ENCODE assay signal across 28 cellular contexts in genomic region chr15:34349769-34350168, GRCh38. TPM values are rescaled to one million over a fixed set of nuclear protein-coding genes. Genes with fewer than 3 reads are reported as not detected.
DNase-seq lines count a peak whose midpoint lies in the region; TF ChIP-seq lines count a peak whose summit lies in the region.
"Had no signal": no experiment of that assay in that cellular context is flagged by ENCODE, and none has a peak within 500 bp of the region (broad histone marks: within the 10 kb centered on the region; RNA-seq: fewer than 3 reads in every experiment).

No MANE protein-coding gene starts in this region.

- H3K4me2 ChIP-seq in mesenchymal stem cell (ENCODE audit: low read length, poor library complexity, severe bottlenecking) (no peak overlapping the region), hepatocyte (no peak overlapping the region)
- H3K4me2 ChIP-seq: BLaER1 had no signal

- no peaks in the 10 kb centered on the region for H3K9me3 ChIP-seq in mesenchymal stem cell (ENCODE audit: control insufficient read depth, low read length)
- H3K9me3 ChIP-seq in hepatocyte (ENCODE audit: low read depth), result no peaks in the 10 kb centered on the region
- H3K9me3 ChIP-seq: BE2C, BLaER1 had no signal

- no peak for DNase-seq in mesenchymal stem cell
- DNase-seq in mesenteric fat pad (ENCODE audit: low spot score), result peak; percentile 51
- DNase-seq in osteocyte (ENCODE audit: extremely low spot score, unreplicated experiment), result peak; percentile 57
- no peak for DNase-seq in hepatocyte (ENCODE audit: low spot score)
- no peak for DNase-seq in mesothelial cell of epicardium (ENCODE audit: low spot score in 2 of 2, unreplicated experiment in 2 of 2)
- DNase-seq in NK-92 treated with Interleukin-12 subunit alpha and Interleukin-12 subunit beta, amount 100 ng/mL, for 24 hours (lab: John Stamatoyannopoulos, UW), result no peak
- DNase-seq: 8988T; ACHN; BE2C; C1 segment of cervical spinal cord; CD4-positive, alpha-beta memory T cell; CD4-positive, CD25-positive, alpha-beta regulatory T cell; CD8-positive, alpha-beta memory T cell; COR-L47; DMS 273 treated with DMSO at 0.1 percent for 48 hours; DMS153; DMS53; DMS79; DND-41; EL; GDM1 had no signal

- no peak overlapping the region for H3K4me3 ChIP-seq in mesenchymal stem cell (ENCODE audit: insufficient read depth in 1 of 2, low read depth in 1 of 2, low read length in 2 of 2)
- no peak overlapping the region for H3K4me3 ChIP-seq in hepatocyte
- H3K4me3 ChIP-seq: BLaER1, GM12878 had no signal

- no peaks in the 10 kb centered on the region for H3K4me1 ChIP-seq in mesenchymal stem cell (ENCODE audit: control insufficient read depth, insufficient read depth, low read depth, low read length)
- H3K4me1 ChIP-seq in hepatocyte (ENCODE audit: insufficient read depth), result no peaks in the 10 kb centered on the region
- H3K4me1 ChIP-seq: BE2C, BLaER1 had no signal

- H3K79me1 ChIP-seq in mesenchymal stem cell (replicated peaks; ENCODE audit: low read length, poor library complexity, severe bottlenecking), result no peaks in the 10 kb centered on the region

- no peak overlapping the region for H3K9ac ChIP-seq in mesenchymal stem cell (ENCODE audit: low read length)
- H3K9ac ChIP-seq: BLaER1 had no signal

- H3K9me3 Mint-ChIP-seq in osteocyte (ENCODE audit: unreplicated experiment) (no peaks in the 10 kb centered on the region), mesothelial cell of epicardium (no peaks in the 10 kb centered on the region)
- H3K9me3 Mint-ChIP-seq: CD4-positive, alpha-beta memory T cell; CD8-positive, alpha-beta memory T cell had no signal

- H3K9me2 ChIP-seq in hepatocyte (replicated peaks; ENCODE audit: insufficient read depth), result no peaks in the 10 kb centered on the region

- no peaks in the 10 kb centered on the region for H3K4me1 Mint-ChIP-seq in osteocyte (ENCODE audit: unreplicated experiment)
- H3K4me1 Mint-ChIP-seq in mesothelial cell of epicardium, result peaks cover 4% of the 10 kb centered on the region
- H3K4me1 Mint-ChIP-seq: CD14-positive monocyte; CD4-positive, CD25-positive, alpha-beta regulatory T cell; CD8-positive, alpha-beta memory T cell had no signal

- H3K18ac ChIP-seq in mesenchymal stem cell (ENCODE audit: low read depth in 1 of 2, low read length in 2 of 2), result no peak overlapping the region

- no peak overlapping the region for H2BK15ac ChIP-seq in mesenchymal stem cell (ENCODE audit: low read depth, poor library complexity, severe bottlenecking)

- no peak overlapping the region for H2AK5ac ChIP-seq in mesenchymal stem cell (ENCODE audit: low read length, severe bottlenecking)

- H4K8ac ChIP-seq in mesenchymal stem cell (ENCODE audit: low read length), result no peak overlapping the region

- H2AFZ ChIP-seq in mesenchymal stem cell (ENCODE audit: low read depth, low read length), result no peak overlapping the region
- no peak overlapping the region for H2AFZ ChIP-seq in hepatocyte

- H3K23ac ChIP-seq in mesenchymal stem cell (ENCODE audit: low read length in 2 of 2), result no peak overlapping the region

- H2BK120ac ChIP-seq in mesenchymal stem cell (ENCODE audit: low read depth, low read length), result peak overlapping the region; percentile 49

- WGBS in mesenchymal stem cell, result 78% methylated on average over 4 of the region's 4 CpGs
- WGBS in hepatocyte (ENCODE audit: low lambda C conversion rate, missing lambda C conversion rate), result 88% methylated on average over 4 of the region's 4 CpGs

- no peak for TF ChIP-seq CTCF in osteocyte (IDR thresholded peaks at IDR 0.05)
- TF ChIP-seq CTCF in hepatocyte (IDR thresholded peaks at IDR 0.05; ENCODE audit: poor library complexity), result no peak
- no peak for TF ChIP-seq CTCF in mesothelial cell of epicardium (IDR thresholded peaks at IDR 0.05; ENCODE audit: unreplicated experiment)

- no peaks in the 10 kb centered on the region for H4K20me1 ChIP-seq in hepatocyte (ENCODE audit: insufficient read depth, poor library complexity, severe bottlenecking)
- H4K20me1 ChIP-seq: BLaER1 had no signal

- no peak overlapping the region for H3K27ac Mint-ChIP-seq in osteocyte (ENCODE audit: unreplicated experiment)
- no peak overlapping the region for H3K27ac Mint-ChIP-seq in mesothelial cell of epicardium
- H3K27ac Mint-ChIP-seq: CD14-positive monocyte had no signal

- H3K27me3 ChIP-seq in mesenchymal stem cell (ENCODE audit: control insufficient read depth in 1 of 2, insufficient read depth in 1 of 2, low read length in 2 of 2), result peaks cover 7 to 9% of the 10 kb centered on the region in 2 experiments
- H3K27me3 ChIP-seq in hepatocyte, result no peaks in the 10 kb centered on the region
- H3K27me3 ChIP-seq: BE2C, BLaER1 had no signal

- no peak overlapping the region for H4K91ac ChIP-seq in mesenchymal stem cell (ENCODE audit: low read length)

- peaks cover 4 to 13% of the 10 kb centered on the region in 2 experiments for H3K36me3 ChIP-seq in mesenchymal stem cell (ENCODE audit: control insufficient read depth in 1 of 2, insufficient read depth in 2 of 2, low read depth in 1 of 2, low read length in 2 of 2)
- H3K36me3 ChIP-seq in hepatocyte (replicated peaks; ENCODE audit: insufficient read depth, low read depth), result no peaks in the 10 kb centered on the region
- H3K36me3 ChIP-seq: BE2C had no signal

- no peak overlapping the region for H2BK5ac ChIP-seq in mesenchymal stem cell (ENCODE audit: low read depth, low read length, poor library complexity, severe bottlenecking)

- H2BK12ac ChIP-seq in mesenchymal stem cell (ENCODE audit: low read length in 2 of 2), result no peak overlapping the region

- H3K14ac ChIP-seq in mesenchymal stem cell (ENCODE audit: low read length in 2 of 2), result no peak overlapping the region

- H3K4ac ChIP-seq in mesenchymal stem cell (ENCODE audit: low read depth in 1 of 2, low read length in 2 of 2), result no peak overlapping the region

- H3K27ac ChIP-seq in mesenchymal stem cell (ENCODE audit: low read length, poor library complexity, severe bottlenecking), result no peak overlapping the region
- H3K27ac ChIP-seq in hepatocyte, result no peak overlapping the region
- H3K27ac ChIP-seq: BLaER1 had no signal

- no peaks in the 10 kb centered on the region for H3K36me3 Mint-ChIP-seq in osteocyte (ENCODE audit: unreplicated experiment)
- no peaks in the 10 kb centered on the region for H3K36me3 Mint-ChIP-seq in mesothelial cell of epicardium
- H3K36me3 Mint-ChIP-seq: CD14-positive monocyte had no signal

- H3K79me2 ChIP-seq in hepatocyte, result no peaks in the 10 kb centered on the region

- H3K27me3 Mint-ChIP-seq in osteocyte (ENCODE audit: unreplicated experiment), result no peaks in the 10 kb centered on the region
- H3K27me3 Mint-ChIP-seq in mesothelial cell of epicardium (ENCODE audit: low read depth), result no peaks in the 10 kb centered on the region
- H3K27me3 Mint-ChIP-seq: CD4-positive, alpha-beta memory T cell; CD4-positive, CD25-positive, alpha-beta regulatory T cell; CD8-positive, alpha-beta memory T cell had no signal

- H3K4me3 Mint-ChIP-seq in osteocyte (ENCODE audit: unreplicated experiment) (no peak overlapping the region), mesothelial cell of epicardium (no peak overlapping the region)
- H3K4me3 Mint-ChIP-seq: CD14-positive monocyte; CD4-positive, alpha-beta memory T cell; CD8-positive, alpha-beta memory T cell had no signal

RNA-seq across cellular contexts. Expression of gene NUTM1, which starts 6.7 kb away (rescaled TPM):
- polyA plus RNA-seq in mesenchymal stem cell (2013, experiment 1 of 2), result not detected
- not detected for polyA plus RNA-seq in mesenchymal stem cell (2013, experiment 2 of 2)
- total RNA-seq in mesenteric fat pad (not detected), osteocyte (not detected in 2 replicates), hepatocyte (not detected in 2 replicates), mesothelial cell of epicardium (not detected in 3 replicates)
- not detected in 2 replicates for polyA plus RNA-seq in hepatocyte
- total RNA-seq: A673; CD4-positive, alpha-beta memory T cell; CD4-positive, CD25-positive, alpha-beta regulatory T cell; CD8-positive, alpha-beta memory T cell; Daoy; G401 had no signal
- polyA plus RNA-seq: AG04450; CD14-positive monocyte; CD4-positive, alpha-beta memory T cell; CD4-positive, CD25-positive, alpha-beta regulatory T cell; CD8-positive, alpha-beta memory T cell had no signal

RNA-seq across cellular contexts. Expression of gene NOP10, which starts 6.8 kb away (rescaled TPM):
- polyA plus RNA-seq in mesenchymal stem cell (2013, experiment 1 of 2), result 571 TPM
- 586 TPM for polyA plus RNA-seq in mesenchymal stem cell (2013, experiment 2 of 2)
- total RNA-seq in mesenteric fat pad, result 157 TPM
- 200 and 205 TPM in 2 replicates for total RNA-seq in osteocyte
- 284 and 308 TPM in 2 replicates for total RNA-seq in hepatocyte
- polyA plus RNA-seq in hepatocyte, result 324 and 378 TPM in 2 replicates
- 88.9 to 95.9 TPM (median 94.6 TPM) in 3 replicates for total RNA-seq in mesothelial cell of epicardium

RNA-seq across cellular contexts. Expression of gene SLC12A6, which starts 12.2 kb away (rescaled TPM):
- 6.1 TPM for polyA plus RNA-seq in mesenchymal stem cell (2013, experiment 1 of 2)
- 5.1 TPM for polyA plus RNA-seq in mesenchymal stem cell (2013, experiment 2 of 2)
- total RNA-seq in mesenteric fat pad, result 22.8 TPM
- 52.3 and 58.7 TPM in 2 replicates for total RNA-seq in osteocyte
- 12.2 and 13.1 TPM in 2 replicates for total RNA-seq in hepatocyte
- polyA plus RNA-seq in hepatocyte, result 5.9 and 7.4 TPM in 2 replicates
- 21.9 to 24.3 TPM (median 23.7 TPM) in 3 replicates for total RNA-seq in mesothelial cell of epicardium

RNA-seq across cellular contexts. Expression of gene LPCAT4, which starts 17.2 kb away (rescaled TPM):
- 31.1 TPM for polyA plus RNA-seq in mesenchymal stem cell (2013, experiment 1 of 2)
- 32.1 TPM for polyA plus RNA-seq in mesenchymal stem cell (2013, experiment 2 of 2)
- total RNA-seq in mesenteric fat pad (24.1 TPM), osteocyte (49.0 and 56.0 TPM in 2 replicates), hepatocyte (9.1 and 13.5 TPM in 2 replicates), mesothelial cell of epicardium (88.7 to 91.3 TPM (median 91.1 TPM) in 3 replicates)
- polyA plus RNA-seq in hepatocyte, result 22.1 and 35.7 TPM in 2 replicates

Comparison
In these comparisons a context has a peak if more than half of its experiments do, and no peak if none do; other contexts are left out.
1. DNase-seq: peak in mesenteric fat pad (single experiment) and osteocyte (single experiment); none in mesenchymal stem cell (single experiment), hepatocyte (single experiment), mesothelial cell of epicardium (0 of 2) and NK-92 treated with Interleukin-12 subunit alpha and Interleukin-12 subunit beta, amount 100 ng/mL, for 24 hours (single experiment).